Comparison of ENCODE assay signal across 19 cellular contexts in genomic region chr12:23464241-23464812, GRCh38.
"Had no signal": no experiment of that assay in that cellular context is flagged by ENCODE, and none has a peak within 500 bp of the region (broad histone marks: within the 10 kb centered on the region; RNA-seq: fewer than 3 reads in every experiment).

No MANE protein-coding gene starts in this region.

- ATAC-seq: Panc1, PC-3, SK-N-SH treated with all-trans-retinoic acid at 6 μM for 48 hours had no signal

- H3K27ac ChIP-seq: RWPE1 had no signal

- DNase-seq: KBM-7, MV-4-11, NCI-H1048, NCI-H1105, NCI-H1417, NCI-H1436 treated with DMSO at 0.1 percent for 48 hours, NCI-H1694, NCI-H187 treated with DMSO at 0.1 percent for 48 hours, NCI-H2029 treated with DMSO at 0.1 percent for 48 hours, NCI-H2171 treated with DMSO at 0.1 percent for 48 hours, NCI-H345, NCI-H446 treated with DMSO at 0.1 percent for 48 hours, NCI-H510A treated with DMSO at 0.1 percent for 48 hours, NCI-H526, PC-3, SHP77 had no signal
